1 cellular context compared by ENCODE assay signal in the genomic region with DNA sequence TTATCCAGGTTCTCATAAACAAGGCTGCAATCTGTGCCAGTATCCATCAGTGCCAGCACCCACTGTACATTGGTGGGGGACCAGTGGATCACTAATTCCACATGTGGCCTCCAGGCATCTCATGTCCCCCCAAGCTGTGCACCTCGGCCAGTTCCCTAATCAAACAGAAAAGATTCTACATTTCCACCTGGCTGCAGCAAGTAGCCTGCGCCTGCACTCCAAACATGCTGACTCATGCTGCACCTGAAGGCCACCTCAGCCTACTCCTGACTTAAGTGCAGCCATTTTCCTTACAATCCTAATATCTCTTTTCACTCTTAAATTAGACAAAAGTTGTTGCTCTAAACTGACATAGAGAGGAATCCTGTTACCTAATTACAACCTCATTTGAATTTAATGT.
TF ChIP-seq lines count a peak whose summit lies in the region.

No MANE protein-coding gene starts in this region.

TF ChIP-seq in H1, 55 proteins besides CTCF, POLR2A, EP300 and RAD21 (continued from another document):
- no peak for TF ChIP-seq RBBP5 (IDR thresholded peaks at IDR 0.05; ENCODE audit: borderline replicate concordance, low read depth, low read length)
- no peak for TF ChIP-seq RNF2 (IDR thresholded peaks at IDR 0.05; ENCODE audit: borderline replicate concordance, low read depth, low read length, missing control alignments, poor library complexity, severe bottlenecking)
- TF ChIP-seq HDAC2 (IDR thresholded peaks at IDR 0.05; ENCODE audit: borderline replicate concordance in 1 of 2, low read depth in 2 of 2, low read length in 2 of 2), result no peak
- no peak for TF ChIP-seq RFX5 (IDR thresholded peaks at IDR 0.05; ENCODE audit: borderline replicate concordance, low read depth, low read length)
- no peak for TF ChIP-seq SIX5 (IDR thresholded peaks at IDR 0.05; ENCODE audit: low read depth, low read length)
